9 cellular contexts compared by ENCODE assay signal in the genomic region with DNA sequence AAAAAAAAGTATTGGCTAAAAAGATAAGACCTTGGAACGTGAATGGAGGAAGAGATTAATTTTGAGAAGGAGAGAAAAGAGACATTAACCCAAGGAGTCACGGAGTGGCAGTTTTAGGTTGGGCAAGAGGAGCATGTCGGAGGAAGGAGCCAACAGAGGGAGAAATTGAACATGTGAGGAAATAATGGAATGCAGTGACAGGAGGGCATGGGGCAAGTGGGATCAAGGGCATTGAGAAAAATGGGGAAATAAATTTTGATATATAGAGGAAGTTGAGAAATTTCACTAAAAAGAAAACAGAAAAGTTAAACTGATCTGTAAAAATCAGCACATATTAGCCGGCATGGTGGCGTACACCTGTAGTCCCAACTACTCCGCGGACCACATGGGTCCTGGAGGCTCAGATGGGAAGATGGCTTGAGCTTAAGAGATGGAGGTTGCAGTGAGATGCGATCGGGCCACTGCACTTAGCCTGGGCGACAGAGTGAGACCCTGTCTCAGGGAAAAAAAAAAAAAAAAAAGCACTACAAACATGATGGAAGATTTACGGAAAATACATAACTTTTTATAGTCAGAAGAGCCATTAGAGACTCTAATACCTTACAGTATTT. TPM values are rescaled to one million over a fixed set of nuclear protein-coding genes. Genes with fewer than 3 reads are reported as not detected.
DNase-seq lines count a peak whose midpoint lies in the region; ATAC-seq and TF ChIP-seq lines count a peak whose summit lies in the region.
"Had no signal": no experiment of that assay in that cellular context is flagged by ENCODE, and none has a peak within 500 bp of the region (broad histone marks: within the 10 kb centered on the region; RNA-seq: fewer than 3 reads in every experiment).

No MANE protein-coding gene starts in this region.

- DNase-seq in AG09309 (ENCODE audit: low read depth) (no peak), HL-60 (ENCODE audit: low read depth in 1 of 2, low spot score in 1 of 2) (peak in 1 of 2 experiments; percentile 50), mesendoderm (no peak), middle frontal gyrus (ENCODE audit: extremely low spot score, low spot score) (no peak), T-helper 9 cell (no peak), DMS153 treated with DMSO at 0.1 percent for 48 hours (lab: John Stamatoyannopoulos, UW; ENCODE audit: unreplicated experiment) (no peak), NCI-H2081 treated with DMSO at 0.1 percent for 48 hours (lab: John Stamatoyannopoulos, UW) (no peak)
- DNase-seq in activated naive CD8-positive, alpha-beta T cell treated with anti-CD3 and anti-CD28 coated beads, Interleukin-2, amount 50 U/mL, for 24 hours, result no peak
- DNase-seq: NCI-H1092 had no signal

- H4K5ac ChIP-seq in mesendoderm (ENCODE audit: low read length), result no peak overlapping the region

- no peaks in the 10 kb centered on the region for H3K36me3 ChIP-seq in mesendoderm (ENCODE audit: control insufficient read depth, insufficient read depth, low read length)

- no peaks in the 10 kb centered on the region for H3K9me3 Mint-ChIP-seq in activated naive CD8-positive, alpha-beta T cell treated with anti-CD3 and anti-CD28 coated beads, Interleukin-2, amount 50 U/mL, for 24 hours

- H3K36me3 Mint-ChIP-seq in activated naive CD8-positive, alpha-beta T cell treated with anti-CD3 and anti-CD28 coated beads, Interleukin-2, amount 50 U/mL, for 24 hours (ENCODE audit: low read depth), result peaks cover 19% of the 10 kb centered on the region

- H3K9ac ChIP-seq in mesendoderm (ENCODE audit: low read length), result peak overlapping the region; percentile 48

- H4K8ac ChIP-seq in mesendoderm (ENCODE audit: low read depth, low read length), result no peak overlapping the region

- H3K4me1 Mint-ChIP-seq in activated naive CD8-positive, alpha-beta T cell treated with anti-CD3 and anti-CD28 coated beads, Interleukin-2, amount 50 U/mL, for 24 hours, result peaks cover 55% of the 10 kb centered on the region

- peak overlapping the region; percentile 63 for H3K27ac Mint-ChIP-seq in activated naive CD8-positive, alpha-beta T cell treated with anti-CD3 and anti-CD28 coated beads, Interleukin-2, amount 50 U/mL, for 24 hours

- H3K79me2 ChIP-seq in mesendoderm (ENCODE audit: control insufficient read depth, insufficient read depth, low read length), result peaks cover 26% of the 10 kb centered on the region

- no peak overlapping the region for H3K18ac ChIP-seq in mesendoderm (ENCODE audit: low read length)

- no peak overlapping the region for H3K23ac ChIP-seq in mesendoderm (ENCODE audit: low read length)

- H3K4me3 Mint-ChIP-seq in activated naive CD8-positive, alpha-beta T cell treated with anti-CD3 and anti-CD28 coated beads, Interleukin-2, amount 50 U/mL, for 24 hours, result peak overlapping the region; percentile 99

- peak overlapping the region; percentile 17 for H3K56ac ChIP-seq in mesendoderm (ENCODE audit: low read length)

- peak overlapping the region; percentile 85 for H3K4me3 ChIP-seq in AG09309 (ENCODE audit: control insufficient read depth, low read depth, low read length)
- peak overlapping the region; percentile 93 for H3K4me3 ChIP-seq in HL-60 (replicated peaks; ENCODE audit: insufficient read depth, low read length)
- no peak overlapping the region for H3K4me3 ChIP-seq in mesendoderm (ENCODE audit: low read length)

- no peak for TF ChIP-seq CTCF in AG09309 (IDR thresholded peaks at IDR 0.05; ENCODE audit: control insufficient read depth, insufficient read depth, low read depth, low read length, missing control alignments)
- no peak for TF ChIP-seq CTCF in HL-60 (IDR thresholded peaks at IDR 0.05; ENCODE audit: insufficient read depth, low read length)

- no peak overlapping the region for H2BK5ac ChIP-seq in mesendoderm (ENCODE audit: low read length)

- H2AK5ac ChIP-seq in mesendoderm (ENCODE audit: low read length), result no peak overlapping the region

- WGBS in mesendoderm (ENCODE audit: extremely low coverage, insufficient coverage, low lambda C conversion rate), result no CpG with 5 or more reads among the region's 11 CpGs

- H3K27me3 ChIP-seq in HL-60 (ENCODE audit: insufficient read depth, poor library complexity, severe bottlenecking), result no peaks in the 10 kb centered on the region
- H3K27me3 ChIP-seq in mesendoderm (ENCODE audit: insufficient read depth, low read length, poor library complexity), result no peaks in the 10 kb centered on the region

- H2BK120ac ChIP-seq in mesendoderm (ENCODE audit: low read depth, low read length), result no peak overlapping the region

- H3K27ac ChIP-seq in HL-60 (replicated peaks) (peak overlapping the region; percentile 90), mesendoderm (ENCODE audit: low read depth, low read length) (no peak overlapping the region)

- no peak for ATAC-seq in activated naive CD8-positive, alpha-beta T cell treated with anti-CD3 and anti-CD28 coated beads, Interleukin-2, amount 50 U/mL, for 24 hours

- no peak overlapping the region for H3K4ac ChIP-seq in mesendoderm (ENCODE audit: low read depth, low read length)

- H3K27me3 Mint-ChIP-seq in activated naive CD8-positive, alpha-beta T cell treated with anti-CD3 and anti-CD28 coated beads, Interleukin-2, amount 50 U/mL, for 24 hours, result no peaks in the 10 kb centered on the region

- H3K79me1 ChIP-seq in mesendoderm (ENCODE audit: low read length), result peaks cover 15% of the 10 kb centered on the region

- peak overlapping the region; percentile 56 for H3K4me2 ChIP-seq in mesendoderm (ENCODE audit: low read length)

- no peak overlapping the region for H2BK15ac ChIP-seq in mesendoderm (replicated peaks; ENCODE audit: low read depth)

- H3K4me1 ChIP-seq in mesendoderm (ENCODE audit: control insufficient read depth, low read depth, low read length), result peaks cover 5% of the 10 kb centered on the region

RNA-seq across cellular contexts. Expression of gene HAUS2, which starts 1.2 kb away (rescaled TPM):
- 22.2 TPM for polyA plus RNA-seq in mesendoderm (2013, experiment 1 of 2)
- polyA plus RNA-seq in mesendoderm (2013, experiment 2 of 2), result 20.1 TPM

RNA-seq across cellular contexts. Expression of gene LRRC57, which starts 1.3 kb away (rescaled TPM):
- 7.5 TPM for polyA plus RNA-seq in mesendoderm (2013, experiment 1 of 2)
- 7.3 TPM for polyA plus RNA-seq in mesendoderm (2013, experiment 2 of 2)

RNA-seq across cellular contexts. Expression of gene STARD9, which starts 25.5 kb away (rescaled TPM):
- 0.48 TPM for polyA plus RNA-seq in mesendoderm (2013, experiment 1 of 2)
- polyA plus RNA-seq in mesendoderm (2013, experiment 2 of 2), result 0.53 TPM

RNA-seq across cellular contexts. Expression of gene SNAP23, which starts 54.5 kb away (rescaled TPM):
- polyA plus RNA-seq in mesendoderm (2013, experiment 1 of 2), result 46.7 TPM
- 49.0 TPM for polyA plus RNA-seq in mesendoderm (2013, experiment 2 of 2)

RNA-seq across cellular contexts. Expression of gene ZNF106, which starts 58.9 kb away (rescaled TPM):
- 21.8 TPM for polyA plus RNA-seq in mesendoderm (2013, experiment 1 of 2)
- polyA plus RNA-seq in mesendoderm (2013, experiment 2 of 2), result 21.5 TPM
